Comparison of ENCODE assay signal across 11 cellular contexts in genomic region chr12:13194462-13195110, GRCh38. TPM values are rescaled to one million over a fixed set of nuclear protein-coding genes. Genes with fewer than 3 reads are reported as not detected.
DNase-seq lines count a peak whose midpoint lies in the region; ATAC-seq and TF ChIP-seq lines count a peak whose summit lies in the region.
"Had no signal": no experiment of that assay in that cellular context is flagged by ENCODE, and none has a peak within 500 bp of the region (broad histone marks: within the 10 kb centered on the region; RNA-seq: fewer than 3 reads in every experiment).

No MANE protein-coding gene starts in this region.

- POLR2A ChIA-PET in HEK293T (lab: Yijun Ruan, JAX): no interaction called here

- intact Hi-C loops in aorta (cut with DNase I): loop anchor here in 1 of 2 donors (5.0 kb wide), 1 partner anchor 97 kb away; no protein-coding TSS in a partner anchor

- TF ChIP-seq EP300 in tibial nerve (IDR thresholded peaks at IDR 0.05): no peak

- peaks cover 66% of the 10 kb centered on the region for H3K27me3 Mint-ChIP-seq in activated naive CD4-positive, alpha-beta T cell treated with anti-CD3 and anti-CD28 coated beads, Interleukin-2, amount 10 ng/mL, durations not matched to agents 7 days and 5 days

- peak overlapping the region; percentile 83 for H3K9ac ChIP-seq in adipocyte (ENCODE audit: low read length)

- no peaks in the 10 kb centered on the region for H3K27me3 ChIP-seq in adipocyte (replicated peaks; ENCODE audit: control insufficient read depth, insufficient read depth, low read length)
- H3K27me3 ChIP-seq in tibial nerve: no peaks in the 10 kb centered on the region
- H3K27me3 ChIP-seq in aorta (ENCODE audit: control insufficient read depth in 1 of 2, insufficient read depth in 2 of 2, low read length in 1 of 2): no peaks in the 10 kb centered on the region

- no peaks in the 10 kb centered on the region for H3K9me3 Mint-ChIP-seq in activated naive CD4-positive, alpha-beta T cell treated with anti-CD3 and anti-CD28 coated beads, Interleukin-2, amount 10 ng/mL, durations not matched to agents 7 days and 5 days
- H3K9me3 Mint-ChIP-seq: endodermal cell had no signal

- TF ChIP-seq POLR2A in tibial nerve (IDR thresholded peaks at IDR 0.05): no peak

- no peak overlapping the region for H3K4me3 ChIP-seq in adipocyte (ENCODE audit: low read length)
- H3K4me3 ChIP-seq in tibial nerve: no peak overlapping the region
- no peak overlapping the region for H3K4me3 ChIP-seq in aorta (ENCODE audit: low read length in 2 of 2)

- CTCF ChIA-PET in HEK293T (lab: Yijun Ruan, JAX): interaction anchor here (1.0 to 1.2 kb wide), 2 partner anchors 13 to 17 kb away, joined by 3 to 8 read pairs; no protein-coding TSS in a partner anchor
- CTCF ChIA-PET in activated naive CD4-positive, alpha-beta T cell treated with anti-CD3 and anti-CD28 coated beads, Interleukin-2, amount 10 ng/mL, durations not matched to agents 7 days and 5 days (lab: Charles Lee): no interaction called here

- 61 to 74% methylated on average over 4 of the region's 4 CpGs for WGBS in tibial nerve, 2 donors
- 92 to 93% methylated on average over 4 of the region's 4 CpGs for WGBS in aorta, 2 donors

- H3K9me3 ChIP-seq in adipocyte (ENCODE audit: control insufficient read depth, low read length): no peaks in the 10 kb centered on the region
- no peaks in the 10 kb centered on the region for H3K9me3 ChIP-seq in tibial nerve
- no peaks in the 10 kb centered on the region for H3K9me3 ChIP-seq in aorta (ENCODE audit: control insufficient read depth, low read length)

- peak overlapping the region in 3 of 4 donors; percentile 46 to 98 (median 96) for H3K27ac ChIP-seq in tibial nerve
- no peak overlapping the region for H3K27ac ChIP-seq in aorta (ENCODE audit: low read depth in 1 of 2, low read length in 2 of 2)

- H3K27ac Mint-ChIP-seq in activated naive CD4-positive, alpha-beta T cell treated with anti-CD3 and anti-CD28 coated beads, Interleukin-2, amount 10 ng/mL, durations not matched to agents 7 days and 5 days: no peak overlapping the region
- H3K27ac Mint-ChIP-seq: endodermal cell, progenitor cell of endocrine pancreas had no signal

- no peaks in the 10 kb centered on the region for H3K36me3 Mint-ChIP-seq in activated naive CD4-positive, alpha-beta T cell treated with anti-CD3 and anti-CD28 coated beads, Interleukin-2, amount 10 ng/mL, durations not matched to agents 7 days and 5 days

- H3K4me1 Mint-ChIP-seq in activated naive CD4-positive, alpha-beta T cell treated with anti-CD3 and anti-CD28 coated beads, Interleukin-2, amount 10 ng/mL, durations not matched to agents 7 days and 5 days: peaks cover 54% of the 10 kb centered on the region

- no peak for TF ChIP-seq CTCF in tibial nerve (IDR thresholded peaks at IDR 0.05)

- H3K4me1 ChIP-seq in adipocyte (ENCODE audit: control insufficient read depth, insufficient read depth, low read length) (peaks cover 51% of the 10 kb centered on the region), tibial nerve (peaks cover 0 to 54% (median 27%) of the 10 kb centered on the region in 4 donors), aorta (ENCODE audit: control insufficient read depth in 1 of 2, insufficient read depth in 2 of 2, low read length in 2 of 2) (peaks cover 0 to 3% of the 10 kb centered on the region in 2 donors)

- ATAC-seq in aorta (ENCODE audit: low FRiP score): no peak

- DNase-seq in HEK293T (ENCODE audit: extremely low spot score): no peak
- no peak for DNase-seq in adipocyte (ENCODE audit: low read depth)
- DNase-seq in kidney tubule cell (ENCODE audit: low spot score): peak; percentile 70
- DNase-seq in tibial nerve (ENCODE audit: low spot score in 2 of 2): no peak
- DNase-seq in activated naive CD4-positive, alpha-beta T cell treated with anti-CD3 and anti-CD28 coated beads, Interleukin-2, amount 10 ng/mL, durations not matched to agents 7 days and 5 days: no peak
- DNase-seq in NCI-H82 treated with DMSO at 0.1 percent for 48 hours (lab: John Stamatoyannopoulos, UW; ENCODE audit: unreplicated experiment): no peak
- no peak for DNase-seq in aorta
- DNase-seq: anterior cingulate cortex, endodermal cell, NCI-H748 treated with DMSO at 0.1 percent for 48 hours had no signal

- no peak overlapping the region for H3K4me3 Mint-ChIP-seq in activated naive CD4-positive, alpha-beta T cell treated with anti-CD3 and anti-CD28 coated beads, Interleukin-2, amount 10 ng/mL, durations not matched to agents 7 days and 5 days
- H3K4me3 Mint-ChIP-seq: endodermal cell had no signal

- H3K36me3 ChIP-seq in adipocyte (ENCODE audit: control insufficient read depth, insufficient read depth, low read length, severe bottlenecking) (peaks cover 3% of the 10 kb centered on the region), tibial nerve (no peaks in the 10 kb centered on the region), aorta (ENCODE audit: control insufficient read depth in 1 of 2, insufficient read depth in 2 of 2, low read length in 1 of 2) (no peaks in the 10 kb centered on the region)

TF ChIP-seq in HEK293T, 16 proteins besides CTCF, POLR2A, EP300 and RAD21:
- no peak for TF ChIP-seq HDGF (IDR thresholded peaks at IDR 0.05; ENCODE audit: borderline replicate concordance)
- TF ChIP-seq, protein P1, sequence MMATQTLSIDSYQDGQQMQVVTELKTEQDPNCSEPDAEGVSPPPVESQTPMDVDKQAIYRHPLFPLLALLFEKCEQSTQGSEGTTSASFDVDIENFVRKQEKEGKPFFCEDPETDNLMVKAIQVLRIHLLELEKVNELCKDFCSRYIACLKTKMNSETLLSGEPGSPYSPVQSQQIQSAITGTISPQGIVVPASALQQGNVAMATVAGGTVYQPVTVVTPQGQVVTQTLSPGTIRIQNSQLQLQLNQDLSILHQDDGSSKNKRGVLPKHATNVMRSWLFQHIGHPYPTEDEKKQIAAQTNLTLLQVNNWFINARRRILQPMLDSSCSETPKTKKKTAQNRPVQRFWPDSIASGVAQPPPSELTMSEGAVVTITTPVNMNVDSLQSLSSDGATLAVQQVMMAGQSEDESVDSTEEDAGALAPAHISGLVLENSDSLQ (IDR thresholded peaks at IDR 0.05): peak; percentile 38; the same call in 1 of the 2 replicates

RNA-seq across cellular contexts. Expression of gene EMP1, which starts 1.9 kb away (rescaled TPM):
- total RNA-seq in tibial nerve (100 to 1,000 TPM; 231 to 489 (median 258) TPM), aorta (100 to 1,000 TPM; 593 to 594 TPM)
- 10 to 100 TPM; 32.6 to 39.4 TPM for polyA plus RNA-seq in aorta

Comparison
In these comparisons a context has a peak if more than half of its experiments do, and no peak if none do; other contexts are left out.
1. H3K27ac ChIP-seq: peak in tibial nerve (3 of 4); none in aorta (0 of 2).